7 cellular contexts compared by ENCODE assay signal in genomic region chr16:87869061-87869878, GRCh38. TPM values are rescaled to one million over a fixed set of nuclear protein-coding genes. Genes with fewer than 3 reads are reported as not detected.
DNase-seq lines count a peak whose midpoint lies in the region; ATAC-seq lines count a peak whose summit lies in the region.
"Not testable (repeated sequence)": the region's sequence is repeated elsewhere in the genome, so short reads cannot be mapped to it uniquely, and the experiment has no call there.

Gene SLC7A5, minus strand, starts transcription at chr16:87869507. Its CDS starts 85 bp downstream, at chr16:87869422.

- peak within 1 kb of the TSS; percentile 99 for H3K27ac Mint-ChIP-seq in activated CD4-positive, alpha-beta T cell treated with anti-CD3 and anti-CD28 coated beads for 36 hours
- peak within 1 kb of the TSS; percentile 92 to 98 (median 93) for H3K27ac Mint-ChIP-seq in immature natural killer cell

- not testable (repeated sequence) for H3K36me3 ChIP-seq in skeletal muscle satellite cell (ENCODE audit: insufficient read depth, low read length)

- H3K9me3 ChIP-seq in skeletal muscle satellite cell (replicated peaks; ENCODE audit: low read length) = not testable (repeated sequence)

- H3K36me3 Mint-ChIP-seq in activated CD4-positive, alpha-beta T cell treated with anti-CD3 and anti-CD28 coated beads for 36 hours (ENCODE audit: low read depth) = peaks cover 44% of the 10 kb centered on the region
- peaks cover 0 to 12% (median 0%) of the 10 kb centered on the region in 3 donors for H3K36me3 Mint-ChIP-seq in immature natural killer cell

- peaks cover 47% of the 10 kb centered on the region for H3K4me1 Mint-ChIP-seq in activated CD4-positive, alpha-beta T cell treated with anti-CD3 and anti-CD28 coated beads for 36 hours
- H3K4me1 Mint-ChIP-seq in immature natural killer cell = peaks cover 11 to 20% of the 10 kb centered on the region in 2 donors

- H3K27ac ChIP-seq in caudate nucleus (ENCODE audit: low read depth, low read length) = peak within 1 kb of the TSS; percentile 52

- CTCF ChIA-PET in activated CD4-positive, alpha-beta T cell treated with anti-CD3 and anti-CD28 coated beads for 36 hours (lab: Charles Lee) = interaction anchor here (1.4 to 5.5 kb wide), 3 partner anchors 19 to 89 kb away, joined by 7 to 86 read pairs (median 11); no protein-coding TSS in a partner anchor

- not testable (repeated sequence) for H3K27me3 ChIP-seq in skeletal muscle satellite cell (ENCODE audit: control insufficient read depth, insufficient read depth, low read length)

- peaks cover 49% of the 10 kb centered on the region for H3K4me1 ChIP-seq in skeletal muscle satellite cell (ENCODE audit: control insufficient read depth, insufficient read depth, low read length)

- peak within 1 kb of the TSS; percentile 88 for H3K9ac ChIP-seq in skeletal muscle satellite cell (ENCODE audit: low read depth, low read length)

- POLR2A ChIA-PET in activated CD4-positive, alpha-beta T cell treated with anti-CD3 and anti-CD28 coated beads for 36 hours (lab: Charles Lee) = interaction anchor here (0.6 to 5.1 kb wide), 9 partner anchors 13 to 489 kb away, joined by 3 to 46 read pairs (median 3); partner anchors contain the start of gene FBXO31

- not testable (repeated sequence) for H3K27me3 Mint-ChIP-seq in activated CD4-positive, alpha-beta T cell treated with anti-CD3 and anti-CD28 coated beads for 36 hours
- peaks cover 4 to 26% (median 10%) of the 10 kb centered on the region in 3 donors for H3K27me3 Mint-ChIP-seq in immature natural killer cell (ENCODE audit: low read depth in 3 of 3)

- H3K4me3 ChIP-seq in skeletal muscle satellite cell (ENCODE audit: low read length) = peak within 1 kb of the TSS; percentile 81

- intact Hi-C loops in activated CD4-positive, alpha-beta T cell treated with anti-CD3 and anti-CD28 coated beads for 36 hours (cut with DNase I, micrococcal nuclease) = loop anchor here in 1 of 2 experiments (2.0 kb wide), 3 partner anchors 376 to 584 kb away; partner anchors contain the start of genes FBXO31, ZCCHC14 and ZFPM1

- ATAC-seq in GM18517 (IDR thresholded peaks at IDR 0.05; ENCODE audit: unreplicated experiment) (peak; percentile 66), HG02973 (IDR thresholded peaks at IDR 0.05; ENCODE audit: unreplicated experiment) (peak; percentile 52)
- ATAC-seq in activated CD4-positive, alpha-beta T cell treated with anti-CD3 and anti-CD28 coated beads for 36 hours = peak; percentile 53

- H3K9me3 Mint-ChIP-seq in activated CD4-positive, alpha-beta T cell treated with anti-CD3 and anti-CD28 coated beads for 36 hours (ENCODE audit: low read depth); immature natural killer cell: not testable (repeated sequence)

- DNase-seq in NCI-H2227 (lab: John Stamatoyannopoulos, UW; ENCODE audit: unreplicated experiment) = peak; percentile 62
- peak; percentile 95 for DNase-seq in activated CD4-positive, alpha-beta T cell treated with anti-CD3 and anti-CD28 coated beads for 36 hours
- DNase-seq in caudate nucleus (lab: John Stamatoyannopoulos, UW) = peak in 53 of 61 donors; percentile 16 to 88 (median 59)
- peak; percentile 89 to 91 (median 89) for DNase-seq in immature natural killer cell

- peak within 1 kb of the TSS; percentile 99 for H3K4me3 Mint-ChIP-seq in activated CD4-positive, alpha-beta T cell treated with anti-CD3 and anti-CD28 coated beads for 36 hours
- H3K4me3 Mint-ChIP-seq in immature natural killer cell = peak within 1 kb of the TSS; percentile 85 to 94 (median 88)

- peak within 1 kb of the TSS; percentile 88 for H3K4me2 ChIP-seq in skeletal muscle satellite cell (ENCODE audit: low read length)

RNA-seq across cellular contexts. Expression of gene SLC7A5, which starts in this region (rescaled TPM):
- 100 to 1,000 TPM; 337 to 354 TPM for total RNA-seq in activated CD4-positive, alpha-beta T cell treated with anti-CD3 and anti-CD28 coated beads for 36 hours
- polyA plus RNA-seq in immature natural killer cell = 1 to 10 TPM; 2.6 to 7.3 (median 4.2) TPM
- total RNA-seq in skeletal muscle satellite cell (2012; rRNA removed) = 33.2 and 37.4 TPM in 2 replicates

Comparison
In these comparisons a context has a peak if more than half of its experiments do, and no peak if none do; other contexts are left out.
1. Peak in every context shown above with its lines: DNase-seq, ATAC-seq, H3K4me3 ChIP-seq and H3K27ac ChIP-seq.